In genomic region chr13:33003458-33004019, GRCh38 we compare ENCODE assay signal across 20 cellular contexts. TPM values are rescaled to one million over a fixed set of nuclear protein-coding genes. Genes with fewer than 3 reads are reported as not detected.
DNase-seq lines count a peak whose midpoint lies in the region; TF ChIP-seq lines count a peak whose summit lies in the region.
"Had no signal": no experiment of that assay in that cellular context is flagged by ENCODE, and none has a peak within 500 bp of the region (broad histone marks: within the 10 kb centered on the region; RNA-seq: fewer than 3 reads in every experiment).

No MANE protein-coding gene starts in this region.

- H3K27me3 ChIP-seq in spleen (replicated peaks in 1 of 7) (peaks cover 0 to 3% (median 0%) of the 10 kb centered on the region in 7 donors), SJCRH30 (no peaks in the 10 kb centered on the region)
- H3K27me3 ChIP-seq: breast epithelium had no signal

- no peak for TF ChIP-seq CTCF in VCaP (conservative IDR thresholded peaks at IDR 0.05)
- no peak for TF ChIP-seq CTCF in spleen (IDR thresholded peaks at IDR 0.05 in 8 of 11, conservative IDR thresholded peaks at IDR 0.05 in 3 of 11)
- TF ChIP-seq CTCF in CD14-positive monocyte (IDR thresholded peaks at IDR 0.05): no peak

- H3K4me1 ChIP-seq in spleen: peaks cover 0 to 18% (median 2%) of the 10 kb centered on the region in 6 donors
- H3K4me1 ChIP-seq in SJCRH30: no peaks in the 10 kb centered on the region
- H3K4me1 ChIP-seq: breast epithelium had no signal

- H3K27ac ChIP-seq in VCaP: peak overlapping the region; percentile 36; the same call in 1 of the 2 replicates
- H3K27ac ChIP-seq in spleen: peak overlapping the region; percentile 30 to 77 (median 63)
- H3K27ac ChIP-seq in SJCRH30: no peak overlapping the region
- H3K27ac ChIP-seq: GM23248 had no signal

- 86 to 96% (median 91%) methylated on average over 2 of the region's 2 CpGs for WGBS in spleen, 5 donors

- H3K4me1 Mint-ChIP-seq in CD14-positive monocyte: peaks cover 7% of the 10 kb centered on the region

- H3K27me3 Mint-ChIP-seq in CD14-positive monocyte (ENCODE audit: low read depth in 3 of 3): peaks cover 0 to 3% (median 0%) of the 10 kb centered on the region in 3 donors

- DNase-seq in DMS53 (lab: John Stamatoyannopoulos, UW) (peak; percentile 12), DMS53 treated with DMSO at 0.1 percent for 48 hours (lab: John Stamatoyannopoulos, UW; ENCODE audit: unreplicated experiment) (no peak), NCI-H1436 treated with DMSO at 0.1 percent for 48 hours (lab: John Stamatoyannopoulos, UW) (peak; percentile 4), spleen (no peak), SJCRH30 (no peak), CD14-positive monocyte (ENCODE audit: low spot score) (no peak)
- no peak for DNase-seq in stimulated activated CD4-positive, alpha-beta T cell treated with anti-CD3 and anti-CD28 coated beads, Interleukin-1b, Interleukin-23, amount 100 ng/mL, for 48 hours
- DNase-seq: 8988T; activated naive CD8-positive, alpha-beta T cell treated with anti-CD3 and anti-CD28 coated beads, Interleukin-2, amount 10 ng/mL, durations not matched to agents 7 days and 5 days; activated T-cell treated with anti-CD3 and anti-CD28 coated beads, Interleukin-2, amount 50 U/mL, for 1 hour; effector CD4-positive, alpha-beta T cell; GM23248; NCI-H446 treated with DMSO at 0.1 percent for 48 hours; SK-N-SH had no signal

- no peaks in the 10 kb centered on the region for H3K36me3 Mint-ChIP-seq in CD14-positive monocyte

- no peak overlapping the region for H3K27ac Mint-ChIP-seq in CD14-positive monocyte
- H3K27ac Mint-ChIP-seq: activated naive CD8-positive, alpha-beta T cell treated with anti-CD3 and anti-CD28 coated beads, Interleukin-2, amount 10 ng/mL, durations not matched to agents 7 days and 5 days had no signal

- H3K9me3 ChIP-seq in spleen (peaks cover 0 to 17% (median 11%) of the 10 kb centered on the region in 8 donors), SJCRH30 (replicated peaks) (peaks cover 6% of the 10 kb centered on the region)

- no peak for TF ChIP-seq POLR2A in spleen (IDR thresholded peaks at IDR 0.05)

- intact Hi-C loops in spleen (cut with DNase I; ENCODE audit: low total_unique reads): no loop called here
- intact Hi-C loops in CD14-positive monocyte (cut with micrococcal nuclease): no loop called here

- no peaks in the 10 kb centered on the region for H3K36me3 ChIP-seq in spleen
- no peaks in the 10 kb centered on the region for H3K36me3 ChIP-seq in SJCRH30
- H3K36me3 ChIP-seq: breast epithelium, thoracic aorta had no signal

- peaks cover 8 to 15% (median 13%) of the 10 kb centered on the region in 7 donors for H3K9me3 Mint-ChIP-seq in CD14-positive monocyte

- H3K4me3 Mint-ChIP-seq in CD14-positive monocyte: no peak overlapping the region
- H3K4me3 Mint-ChIP-seq: activated naive CD8-positive, alpha-beta T cell treated with anti-CD3 and anti-CD28 coated beads, Interleukin-2, amount 10 ng/mL, durations not matched to agents 7 days and 5 days had no signal

- H3K4me3 ChIP-seq in spleen (no peak overlapping the region), SJCRH30 (no peak overlapping the region)
- H3K4me3 ChIP-seq: breast epithelium, GM23248, thoracic aorta had no signal

RNA-seq across cellular contexts. Expression of gene KL, which starts 12.7 kb away (rescaled TPM):
- total RNA-seq in spleen: 10 to 100 TPM in 1 of 7 donors, 1 to 10 TPM in 6; 4.0 to 10.2 (median 6.2) TPM
- polyA plus RNA-seq in spleen (under 1 TPM; 0.35 to 0.83 (median 0.52) TPM), CD14-positive monocyte (1 to 10 TPM in 1 of 2 donors, under 1 TPM in 1; 0.75 to 1.4 TPM)
- not detected in 2 replicates for total RNA-seq in SJCRH30 (2014; rRNA removed; shearing (Covaris generic))
- total RNA-seq: LHCN-M2, myocyte, pulmonary artery endothelial cell had no signal
- polyA plus RNA-seq: GM23248 had no signal

Comparison
In these comparisons a context has a peak if more than half of its experiments do, and no peak if none do; other contexts are left out.
1. DNase-seq: peak in DMS53 (single experiment) and NCI-H1436 treated with DMSO at 0.1 percent for 48 hours (single experiment); none in DMS53 treated with DMSO at 0.1 percent for 48 hours (single experiment), spleen (single experiment), SJCRH30 (0 of 2), stimulated activated CD4-positive, alpha-beta T cell treated with anti-CD3 and anti-CD28 coated beads, Interleukin-1b, Interleukin-23, amount 100 ng/mL, for 48 hours (single experiment) and CD14-positive monocyte (single experiment).